Comparison of ENCODE assay signal across 23 cellular contexts in the genomic region with DNA sequence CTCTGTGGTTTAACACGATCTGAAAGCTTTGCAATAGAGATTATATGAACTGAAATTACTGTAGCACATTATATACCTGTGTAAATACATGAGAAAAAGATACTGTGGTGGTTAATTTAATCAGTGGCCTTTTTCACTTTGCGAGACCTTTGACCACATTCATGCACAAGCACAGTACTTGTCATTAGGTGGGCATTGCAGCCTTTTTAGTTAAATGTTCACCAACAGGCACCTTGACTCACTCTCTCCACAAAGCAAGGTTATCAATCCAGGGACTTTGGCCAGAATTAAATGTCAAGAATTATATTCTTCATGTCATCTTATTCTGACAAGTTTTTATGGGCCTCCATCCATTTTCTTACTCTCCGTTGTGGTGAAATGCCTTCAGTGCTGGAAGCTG.
DNase-seq lines count a peak whose midpoint lies in the region; ATAC-seq, FAIRE-seq and TF ChIP-seq lines count a peak whose summit lies in the region.
"Had no signal": no experiment of that assay in that cellular context is flagged by ENCODE, and none has a peak within 500 bp of the region (broad histone marks: within the 10 kb centered on the region; RNA-seq: fewer than 3 reads in every experiment).

No MANE protein-coding gene starts in this region.

- peaks cover 34% of the 10 kb centered on the region for H3K4me1 Mint-ChIP-seq in Calu3 (ENCODE audit: low read depth, unreplicated experiment)

- H3K4me3 ChIP-seq in ascending aorta (no peak overlapping the region), HepG2 (replicated peaks in 1 of 3; ENCODE audit: insufficient read depth in 1 of 3, low read depth in 2 of 3, low read length in 3 of 3) (no peak overlapping the region), suprapubic skin (no peak overlapping the region)
- H3K4me3 ChIP-seq: Peyer's patch, SJCRH30 had no signal

- no peaks in the 10 kb centered on the region for H4K20me1 ChIP-seq in HepG2 (ENCODE audit: insufficient read depth, low read length)

- ATAC-seq in HepG2 (no peak), HG02588 (IDR thresholded peaks at IDR 0.05; ENCODE audit: unreplicated experiment) (no peak)
- ATAC-seq: CD8-positive, alpha-beta T cell had no signal

- H3K27ac ChIP-seq in ascending aorta, result peak overlapping the region; percentile 94 to 96
- H3K27ac ChIP-seq in HepG2 (ENCODE audit: extremely low read length, insufficient read depth, low read length), result no peak overlapping the region
- H3K27ac ChIP-seq in suprapubic skin, result peak overlapping the region; percentile 92
- H3K27ac ChIP-seq: SJCRH30 had no signal

- no peaks in the 10 kb centered on the region for H3K79me2 ChIP-seq in HepG2 (ENCODE audit: insufficient read depth, low read length)

- POLR2A ChIA-PET in HepG2 (lab: Yijun Ruan, JAX), result interaction anchor here (0.7 kb wide), 1 partner anchor 28 kb away, joined by 3 read pairs; no protein-coding TSS in a partner anchor

- no peaks in the 10 kb centered on the region for H3K27me3 Mint-ChIP-seq in Calu3 (ENCODE audit: unreplicated experiment)

- no peak overlapping the region for H2AFZ ChIP-seq in HepG2 (ENCODE audit: low read length)

- 91% methylated on average over 3 of the region's 3 CpGs for WGBS in HepG2 (ENCODE audit: low lambda C conversion rate)
- WGBS in suprapubic skin, result 68% methylated on average over 3 of the region's 3 CpGs

- no peak for TF ChIP-seq RAD21 in HepG2 (CRISPR knock-in tag; IDR thresholded peaks at IDR 0.05)

- H3K9ac ChIP-seq in HepG2 (ENCODE audit: insufficient read depth, low read depth, low read length), result no peak overlapping the region

- no peaks in the 10 kb centered on the region for H3K9me3 ChIP-seq in ascending aorta
- no peaks in the 10 kb centered on the region for H3K9me3 ChIP-seq in HepG2 (ENCODE audit: low read length)
- H3K9me3 ChIP-seq in suprapubic skin, result no peaks in the 10 kb centered on the region
- H3K9me3 ChIP-seq: Peyer's patch had no signal

- in situ Hi-C loops in HepG2 (cut with HindIII; ENCODE audit: extremely low pct_ligation_motif_present, low pct_unique_long_range_greater_than_20kb), result no loop called here
- in situ Hi-C loops in G401 (cut with HindIII; ENCODE audit: low sequenced_read_pairs), result no loop called here

- H3K4me2 ChIP-seq in HepG2 (ENCODE audit: low read depth, low read length), result no peak overlapping the region

- no peak overlapping the region for H3K4me3 Mint-ChIP-seq in Calu3 (ENCODE audit: low read depth, unreplicated experiment)
- H3K4me3 Mint-ChIP-seq: CD8-positive, alpha-beta T cell had no signal

- no peaks in the 10 kb centered on the region for H3K9me3 Mint-ChIP-seq in Calu3 (ENCODE audit: low read depth, unreplicated experiment)
- H3K9me3 Mint-ChIP-seq: CD8-positive, alpha-beta T cell had no signal

- BruUV-seq in Calu3 (replicated peaks; lab: Mats Ljungman, UMichigan) (no TSS peak), HepG2 (replicated peaks; lab: Mats Ljungman, UMichigan) (no TSS peak)

- H3K27me3 ChIP-seq in ascending aorta, result no peaks in the 10 kb centered on the region
- H3K27me3 ChIP-seq in HepG2 (ENCODE audit: control insufficient read depth in 1 of 2, insufficient read depth in 2 of 2, low read length in 2 of 2), result no peaks in the 10 kb centered on the region
- no peaks in the 10 kb centered on the region for H3K27me3 ChIP-seq in suprapubic skin
- H3K27me3 ChIP-seq: Peyer's patch, SJCRH30 had no signal

- H3K36me3 Mint-ChIP-seq in Calu3 (ENCODE audit: insufficient read depth, unreplicated experiment), result peaks cover 6% of the 10 kb centered on the region

- CTCF ChIA-PET in Calu3 (lab: Charles Lee), result interaction anchor here (1.8 kb wide), 1 partner anchor 14 kb away, joined by 5 read pairs; no protein-coding TSS in a partner anchor
- CTCF ChIA-PET in HepG2 (lab: Yijun Ruan, JAX; ENCODE audit: low intra/inter-chr PET ratio, low total read pairs), result no interaction called here

- H3K27ac Mint-ChIP-seq in Calu3 (ENCODE audit: unreplicated experiment), result peak overlapping the region; percentile 71
- H3K27ac Mint-ChIP-seq: CD8-positive, alpha-beta T cell had no signal

- FAIRE-seq in HepG2 (lab: Jason Lieb, UNC), result no peak
- FAIRE-seq: G401.6 had no signal

- H3K36me3 ChIP-seq in ascending aorta, result no peaks in the 10 kb centered on the region
- H3K36me3 ChIP-seq in HepG2 (replicated peaks in 1 of 2; ENCODE audit: control insufficient read depth in 1 of 2, insufficient read depth in 2 of 2, low read length in 2 of 2), result peaks cover 5 to 24% of the 10 kb centered on the region in 2 experiments; a peak in 4 of 5 replicates
- H3K36me3 ChIP-seq in suprapubic skin, result peaks cover 2% of the 10 kb centered on the region

- no peak for TF ChIP-seq POLR2A in HepG2 (IDR thresholded peaks at IDR 0.05; ENCODE audit: insufficient read depth in 1 of 2, low read depth in 2 of 2, low read length in 2 of 2)
- TF ChIP-seq POLR2A in suprapubic skin (IDR thresholded peaks at IDR 0.05), result no peak

- DNase-seq in Calu3, result no peak
- DNase-seq in ascending aorta (ENCODE audit: low spot score in 2 of 2), result no peak
- DNase-seq in HepG2 (ENCODE audit: low spot score), result no peak
- DNase-seq in suprapubic skin (ENCODE audit: low spot score in 2 of 2), result no peak
- DNase-seq in G401 (ENCODE audit: low spot score), result no peak
- no peak for DNase-seq in HuH-7.5 (ENCODE audit: low spot score)
- no peak for DNase-seq in dedifferentiated amniotic fluid mesenchymal stem cell (ENCODE audit: extremely low spot score)
- DNase-seq: 8988T; AML-193; C1 segment of cervical spinal cord; CD8-positive, alpha-beta T cell; DMS153; KBM-7; NCI-H1105 treated with DMSO at 0.1 percent for 48 hours; NCI-H2029 treated with DMSO at 0.1 percent for 48 hours; NCI-H226; NCI-H524; NCI-H774; NK-92 treated with Interleukin-12 subunit alpha and Interleukin-12 subunit beta, amount 100 ng/mL, for 24 hours; Peyer's patch; SJCRH30 had no signal

- TF ChIP-seq EP300 in HepG2 (IDR thresholded peaks at IDR 0.05; ENCODE audit: low read depth in 2 of 2, low read length in 2 of 2) (no peak), HepG2 (CRISPR knock-in tag; IDR thresholded peaks at IDR 0.05; ENCODE audit: borderline replicate concordance) (no peak), suprapubic skin (IDR thresholded peaks at IDR 0.05) (no peak)

- TF ChIP-seq CTCF in Calu3 (IDR thresholded peaks at IDR 0.05; ENCODE audit: unreplicated experiment) (no peak), ascending aorta (IDR thresholded peaks at IDR 0.05) (no peak), HepG2 (CRISPR knock-in tag; IDR thresholded peaks at IDR 0.05) (no peak), suprapubic skin (IDR thresholded peaks at IDR 0.05) (no peak)

- H3K4me1 ChIP-seq in ascending aorta (peaks cover 4 to 52% of the 10 kb centered on the region in 2 donors), HepG2 (ENCODE audit: insufficient read depth, low read length) (peaks cover 34% of the 10 kb centered on the region), suprapubic skin (peaks cover 64% of the 10 kb centered on the region)

- intact Hi-C loops in Calu3 (cut with micrococcal nuclease; ENCODE audit: unreplicated experiment), result no loop called here
- intact Hi-C loops in ascending aorta (cut with DNase I), result no loop called here
- intact Hi-C loops in HepG2 (cut with micrococcal nuclease; ENCODE audit: unreplicated experiment), result no loop called here

TF ChIP-seq in HepG2, 621 proteins besides CTCF, POLR2A, EP300 and RAD21:
- TF ChIP-seq ZNF549 (CRISPR knock-in tag; IDR thresholded peaks at IDR 0.05), result 0 out of 2 replicates have a peak, but pooled peaks have one; percentile 28
- no peak for TF ChIP-seq SRSF9 (IDR thresholded peaks at IDR 0.05; ENCODE audit: borderline replicate concordance, insufficient read depth, low read depth, low read length, poor library complexity, severe bottlenecking)
- TF ChIP-seq ZSCAN12 (CRISPR knock-in tag; IDR thresholded peaks at IDR 0.05), result no peak
